Comparison of ENCODE assay signal across 1 cellular context in genomic region chr10:116300477-116301034, GRCh38.
TF ChIP-seq lines count a peak whose summit lies in the region.

No MANE protein-coding gene starts in this region.

TF ChIP-seq in HepG2, 621 proteins besides CTCF, POLR2A, EP300 and RAD21:
- TF ChIP-seq U2AF2 (IDR thresholded peaks at IDR 0.05; ENCODE audit: low read depth, low read length) = no peak
- no peak for TF ChIP-seq ZNF713 (CRISPR knock-in tag; IDR thresholded peaks at IDR 0.05)
- TF ChIP-seq, protein P1, sequence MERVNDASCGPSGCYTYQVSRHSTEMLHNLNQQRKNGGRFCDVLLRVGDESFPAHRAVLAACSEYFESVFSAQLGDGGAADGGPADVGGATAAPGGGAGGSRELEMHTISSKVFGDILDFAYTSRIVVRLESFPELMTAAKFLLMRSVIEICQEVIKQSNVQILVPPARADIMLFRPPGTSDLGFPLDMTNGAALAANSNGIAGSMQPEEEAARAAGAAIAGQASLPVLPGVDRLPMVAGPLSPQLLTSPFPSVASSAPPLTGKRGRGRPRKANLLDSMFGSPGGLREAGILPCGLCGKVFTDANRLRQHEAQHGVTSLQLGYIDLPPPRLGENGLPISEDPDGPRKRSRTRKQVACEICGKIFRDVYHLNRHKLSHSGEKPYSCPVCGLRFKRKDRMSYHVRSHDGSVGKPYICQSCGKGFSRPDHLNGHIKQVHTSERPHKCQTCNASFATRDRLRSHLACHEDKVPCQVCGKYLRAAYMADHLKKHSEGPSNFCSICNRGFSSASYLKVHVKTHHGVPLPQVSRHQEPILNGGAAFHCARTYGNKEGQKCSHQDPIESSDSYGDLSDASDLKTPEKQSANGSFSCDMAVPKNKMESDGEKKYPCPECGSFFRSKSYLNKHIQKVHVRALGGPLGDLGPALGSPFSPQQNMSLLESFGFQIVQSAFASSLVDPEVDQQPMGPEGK (CRISPR knock-in tag; IDR thresholded peaks at IDR 0.05) = no peak
- TF ChIP-seq NCOA2 (CRISPR knock-in tag; IDR thresholded peaks at IDR 0.05) = no peak
- TF ChIP-seq ZFP36L1 (CRISPR knock-in tag; IDR thresholded peaks at IDR 0.05) = no peak
- TF ChIP-seq IKZF5 (CRISPR knock-in tag; IDR thresholded peaks at IDR 0.05) = no peak
- TF ChIP-seq MYPOP (CRISPR knock-in tag; IDR thresholded peaks at IDR 0.05) = no peak
- TF ChIP-seq ADNP (CRISPR knock-in tag; IDR thresholded peaks at IDR 0.05) = no peak
- no peak for TF ChIP-seq NBN (conservative IDR thresholded peaks at IDR 0.05)
- TF ChIP-seq ZNF367 (CRISPR knock-in tag; IDR thresholded peaks at IDR 0.05; ENCODE audit: borderline replicate concordance) = no peak
- TF ChIP-seq EEA1 (CRISPR knock-in tag; IDR thresholded peaks at IDR 0.05; ENCODE audit: borderline replicate concordance) = no peak
- no peak for TF ChIP-seq MIXL1 (CRISPR knock-in tag; IDR thresholded peaks at IDR 0.05)
- no peak for TF ChIP-seq SRF (IDR thresholded peaks at IDR 0.05; ENCODE audit: low read depth, low read length)
- no peak for TF ChIP-seq KAT8 (CRISPR knock-in tag; IDR thresholded peaks at IDR 0.05)
- TF ChIP-seq, protein P2, sequence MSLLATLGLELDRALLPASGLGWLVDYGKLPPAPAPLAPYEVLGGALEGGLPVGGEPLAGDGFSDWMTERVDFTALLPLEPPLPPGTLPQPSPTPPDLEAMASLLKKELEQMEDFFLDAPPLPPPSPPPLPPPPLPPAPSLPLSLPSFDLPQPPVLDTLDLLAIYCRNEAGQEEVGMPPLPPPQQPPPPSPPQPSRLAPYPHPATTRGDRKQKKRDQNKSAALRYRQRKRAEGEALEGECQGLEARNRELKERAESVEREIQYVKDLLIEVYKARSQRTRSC (CRISPR knock-in tag; IDR thresholded peaks at IDR 0.05; ENCODE audit: low read depth) = no peak
